15 cellular contexts compared by ENCODE assay signal in the genomic region with DNA sequence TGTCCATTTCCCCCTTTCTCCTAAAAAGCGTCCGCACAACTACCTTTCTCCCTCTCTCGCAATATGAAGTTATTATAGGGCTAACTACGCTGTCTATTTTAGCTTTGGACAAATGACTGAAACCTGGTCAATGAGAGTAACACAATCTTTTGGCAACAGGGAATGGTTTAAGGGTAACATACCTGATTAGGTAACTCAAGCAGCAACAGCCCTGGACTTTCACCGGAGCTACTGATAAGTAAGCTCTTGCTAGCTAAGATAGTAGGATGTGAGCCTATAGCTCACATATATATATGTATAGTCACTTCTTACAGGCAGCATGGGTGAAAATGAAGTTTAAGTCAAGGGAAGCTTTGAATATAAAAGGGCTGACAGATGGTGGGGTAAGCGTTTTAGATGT.
A peak's percentile ranks its signal among the peaks of the same experiment; 100 is the strongest.
DNase-seq lines count a peak whose midpoint lies in the region; ATAC-seq and TF ChIP-seq lines count a peak whose summit lies in the region.
"Had no signal": no experiment of that assay in that cellular context is flagged by ENCODE, and none has a peak within 500 bp of the region (broad histone marks: within the 10 kb centered on the region; RNA-seq: fewer than 3 reads in every experiment).

No MANE protein-coding gene starts in this region.

- H3K27me3 ChIP-seq in BLaER1 (no peaks in the 10 kb centered on the region), hepatocyte (no peaks in the 10 kb centered on the region)

- H3K27ac ChIP-seq in BLaER1 (no peak overlapping the region), hepatocyte (no peak overlapping the region)
- H3K27ac ChIP-seq: HL-60 had no signal

- ATAC-seq in omental fat pad (ENCODE audit: low FRiP score), result no peak
- ATAC-seq in HG02981 (IDR thresholded peaks at IDR 0.05; ENCODE audit: unreplicated experiment), result no peak
- ATAC-seq: HCT116 had no signal

- peaks cover 9% of the 10 kb centered on the region for H3K9me3 ChIP-seq in BLaER1
- H3K9me3 ChIP-seq in hepatocyte (ENCODE audit: low read depth), result no peaks in the 10 kb centered on the region

- H3K4me3 Mint-ChIP-seq in osteocyte (ENCODE audit: unreplicated experiment), result no peak overlapping the region
- H3K4me3 Mint-ChIP-seq: CD4-positive, alpha-beta T cell had no signal

- peak overlapping the region; percentile 86 for H3K27ac Mint-ChIP-seq in osteocyte (ENCODE audit: unreplicated experiment)
- H3K27ac Mint-ChIP-seq: CD4-positive, alpha-beta T cell had no signal

- H3K4me1 ChIP-seq in BLaER1 (peaks cover 13% of the 10 kb centered on the region), hepatocyte (ENCODE audit: insufficient read depth) (peaks cover 6% of the 10 kb centered on the region)

- no peak overlapping the region for H2AFZ ChIP-seq in hepatocyte

- TF ChIP-seq CTCF in hepatocyte (IDR thresholded peaks at IDR 0.05; ENCODE audit: poor library complexity) (no peak), osteocyte (IDR thresholded peaks at IDR 0.05) (no peak), omental fat pad (IDR thresholded peaks at IDR 0.05) (no peak)

- WGBS in hepatocyte (ENCODE audit: low lambda C conversion rate, missing lambda C conversion rate), result 80% methylated on average over 6 of the region's 6 CpGs

- no peaks in the 10 kb centered on the region for H3K27me3 Mint-ChIP-seq in osteocyte (ENCODE audit: unreplicated experiment)
- H3K27me3 Mint-ChIP-seq: CD4-positive, alpha-beta T cell had no signal

- H3K79me2 ChIP-seq in hepatocyte, result no peaks in the 10 kb centered on the region

- no peaks in the 10 kb centered on the region for H3K9me2 ChIP-seq in hepatocyte (replicated peaks; ENCODE audit: insufficient read depth)

- H3K9me3 Mint-ChIP-seq in osteocyte (ENCODE audit: unreplicated experiment), result peaks cover 19% of the 10 kb centered on the region

- H3K36me3 ChIP-seq in BLaER1 (0 out of 2 replicates have a peak, but pooled peaks cover 5% of the 10 kb centered on the region), hepatocyte (replicated peaks; ENCODE audit: insufficient read depth, low read depth) (no peaks in the 10 kb centered on the region)

- H3K4me3 ChIP-seq in BLaER1, result no peak overlapping the region
- H3K4me3 ChIP-seq in hepatocyte, result no peak overlapping the region

- DNase-seq in HuH-7 (ENCODE audit: low spot score) (peak; percentile 23), hepatocyte (ENCODE audit: low spot score) (peak; percentile 41), osteocyte (ENCODE audit: extremely low spot score, unreplicated experiment) (no peak), GM19240 (ENCODE audit: insufficient read length, low spot score) (no peak), omental fat pad (ENCODE audit: low spot score) (no peak), GOT3 (lab: John Stamatoyannopoulos, UW) (no peak)
- DNase-seq: 8988T; AML-193; C1 segment of cervical spinal cord; CD4-positive, alpha-beta T cell; GF-D8 had no signal

- no peaks in the 10 kb centered on the region for H4K20me1 ChIP-seq in BLaER1
- H4K20me1 ChIP-seq in hepatocyte (ENCODE audit: insufficient read depth, poor library complexity, severe bottlenecking), result no peaks in the 10 kb centered on the region

- peaks cover 45% of the 10 kb centered on the region for H3K4me1 Mint-ChIP-seq in osteocyte (ENCODE audit: unreplicated experiment)

- H3K4me2 ChIP-seq in BLaER1 (0 out of 2 replicates have a peak overlapping the region, but pooled peaks have one; percentile 9), hepatocyte (peak overlapping the region; percentile 27)

- no peak overlapping the region for H3K9ac ChIP-seq in BLaER1

- peaks cover 14% of the 10 kb centered on the region for H3K36me3 Mint-ChIP-seq in osteocyte (ENCODE audit: unreplicated experiment)

Comparison
In these comparisons a context has a peak if more than half of its experiments do, and no peak if none do; other contexts are left out.
1. DNase-seq: peak in HuH-7 (single experiment) and hepatocyte (single experiment); none in osteocyte (single experiment), GM19240 (single experiment), omental fat pad (single experiment) and GOT3 (single experiment).